Comparison of ENCODE assay signal across 8 cellular contexts in genomic region chr2:179991344-179991743, GRCh38. TPM values are rescaled to one million over a fixed set of nuclear protein-coding genes. Genes with fewer than 3 reads are reported as not detected.
A peak's percentile ranks its signal among the peaks of the same experiment; 100 is the strongest.
DNase-seq lines count a peak whose midpoint lies in the region; ATAC-seq and TF ChIP-seq lines count a peak whose summit lies in the region.

No MANE protein-coding gene starts in this region.

- H3K9me3 ChIP-seq in mucosa of descending colon = no peaks in the 10 kb centered on the region

- DNase-seq in AML-193 (lab: John Stamatoyannopoulos, UW) (peak; percentile 8 to 23), KBM-7 (peak; percentile 54), cardiac fibroblast (ENCODE audit: low read depth in 2 of 2) (peak in 1 of 2 donors; percentile 17), NCI-H774 (lab: John Stamatoyannopoulos, UW) (no peak), NCI-H510A (lab: John Stamatoyannopoulos, UW) (no peak), mucosa of descending colon (no peak)

- intact Hi-C loops in mucosa of descending colon (cut with DNase I, micrococcal nuclease) = no loop called here

- ATAC-seq in GM19324 (IDR thresholded peaks at IDR 0.05; ENCODE audit: low FRiP score, unreplicated experiment) (no peak), mucosa of descending colon (no peak)

- TF ChIP-seq CTCF in GM12872 (IDR thresholded peaks at IDR 0.05; ENCODE audit: insufficient read depth, low read depth, low read length) = peak; percentile 11; the same call in 1 of the 3 replicates
- peak; percentile 16 for TF ChIP-seq CTCF in cardiac fibroblast (IDR thresholded peaks at IDR 0.05; ENCODE audit: low read depth, low read length)
- no peak for TF ChIP-seq CTCF in mucosa of descending colon (IDR thresholded peaks at IDR 0.05)

- H3K4me1 ChIP-seq in mucosa of descending colon (ENCODE audit: low read depth) = no peaks in the 10 kb centered on the region

- in situ Hi-C loops in KBM-7 (cut with MboI; ENCODE audit: low pct_unique_long_range_greater_than_20kb, low sequenced_read_pairs) = no loop called here

- no peaks in the 10 kb centered on the region for H3K36me3 ChIP-seq in mucosa of descending colon (ENCODE audit: low read depth)

- H3K4me3 ChIP-seq in cardiac fibroblast (replicated peaks in 1 of 2; ENCODE audit: low read depth in 2 of 2, low read length in 2 of 2) = no peak overlapping the region
- H3K4me3 ChIP-seq in mucosa of descending colon = no peak overlapping the region

RNA-seq across cellular contexts. Expression of gene CWC22, which starts 15.8 kb away (rescaled TPM):
- 10 to 100 TPM; 13.2 to 24.7 (median 14.0) TPM for total RNA-seq in mucosa of descending colon

Comparison
In these comparisons a context has a peak if more than half of its experiments do, and no peak if none do; other contexts are left out.
1. DNase-seq: peak in AML-193 (2 of 2) and KBM-7 (single experiment); none in NCI-H774 (single experiment), NCI-H510A (single experiment) and mucosa of descending colon (0 of 3).